ENCODE assay signal across 31 cellular contexts in the genomic region with DNA sequence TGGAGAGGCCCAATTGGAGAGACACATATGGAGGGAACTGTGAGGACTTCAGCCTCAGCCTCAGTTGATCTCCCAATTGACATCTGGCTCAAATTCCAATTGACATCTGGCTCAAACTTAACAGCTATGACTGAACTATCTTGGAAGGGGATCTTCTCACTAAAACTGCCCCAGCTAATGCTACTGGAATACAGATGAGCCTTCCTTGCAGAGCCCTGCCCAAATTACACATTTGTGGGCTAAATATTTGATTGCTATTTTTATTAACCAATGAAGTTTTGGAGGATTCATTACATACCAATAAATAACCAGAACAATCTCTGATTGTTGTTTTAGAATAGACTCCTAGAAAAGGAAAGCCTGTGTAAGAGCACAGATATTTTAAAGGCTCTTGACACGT.
"Had no signal": no experiment of that assay in that cellular context is flagged by ENCODE, and none has a peak within 500 bp of the region (broad histone marks: within the 10 kb centered on the region; RNA-seq: fewer than 3 reads in every experiment).

No MANE protein-coding gene starts in this region.

- H3K27me3 Mint-ChIP-seq: natural killer cell treated with Interleukin-12 subunit alpha and Interleukin-12 subunit beta and Interleukin-15 and Interleukin-18, amount 100 ng/mL, for 72 hours; progenitor cell of endocrine pancreas; stimulated activated memory B cell treated with anti-CD40 and anti-IgM and Interleukin-4, amounts not matched to agents 10 μg/mL and 1 μg/mL and 100 μg/mL, for 72 hours; stimulated activated naive CD8-positive, alpha-beta T cell treated with anti-CD3 and anti-CD28 coated beads, Interleukin-15, amount 100 ng/mL, for 72 hours had no signal

- DNase-seq: naive thymus-derived CD8-positive, alpha-beta T cell; occipital lobe; ovary; posterior cingulate gyrus; psoas muscle; right cardiac atrium; spleen; stimulated activated CD4-positive, alpha-beta T cell treated with anti-CD3 and anti-CD28 coated beads, Interleukin-12 subunit alpha, Interleukin-12 subunit beta, amount 100 ng/mL, for 4 hours; stimulated activated CD4-positive, alpha-beta T cell treated with anti-CD3 and anti-CD28 coated beads, Interleukin-1b, Interleukin-23, amount 100 ng/mL, for 48 hours; stimulated activated CD4-positive, alpha-beta T cell treated with anti-CD3 and anti-CD28 coated beads, Interleukin-4, amount 100 ng/mL, for 1 hour; stimulated activated CD4-positive, alpha-beta T cell treated with anti-CD3 and anti-CD28 coated beads, Interleukin-4, amount 100 ng/mL, for 4 hours; stimulated activated CD8-positive, alpha-beta memory T cell treated with anti-CD3 and anti-CD28 coated beads, Interleukin-4, amount 100 ng/mL, for 48 hours; stimulated activated naive CD4-positive, alpha-beta T cell; stimulated activated naive CD8-positive, alpha-beta T cell treated with anti-CD3 and anti-CD28 coated beads, Interleukin-15, amount 100 ng/mL, for 72 hours; stimulated activated naive CD8-positive, alpha-beta T cell treated with anti-CD3 and anti-CD28 coated beads, Interleukin-15, Interleukin-2, amounts not matched to agents 100 U/mL and 50 U/mL, for 24 hours; substantia nigra; thyroid gland; trophoblast cell; upper lobe of left lung had no signal

- H3K9ac ChIP-seq: neural progenitor cell, parathyroid adenoma had no signal

- H3K9me3 ChIP-seq: ovary, suprapubic skin, thyroid gland, vagina had no signal

- H3K27ac ChIP-seq: neural progenitor cell, ovary, parathyroid adenoma, psoas muscle, skin epidermis, spleen, suprapubic skin, thoracic aorta, thyroid gland, tibial nerve, upper lobe of left lung, vagina had no signal

- H3K4me3 Mint-ChIP-seq: naive thymus-derived CD8-positive, alpha-beta T cell; natural killer cell treated with Interleukin-12 subunit alpha and Interleukin-12 subunit beta and Interleukin-15 and Interleukin-18, amount 100 ng/mL, for 72 hours; neural progenitor cell; stimulated activated memory B cell treated with anti-CD40 and anti-IgM and Interleukin-4, amounts not matched to agents 10 μg/mL and 1 μg/mL and 100 μg/mL, for 72 hours; stimulated activated naive CD8-positive, alpha-beta T cell treated with anti-CD3 and anti-CD28 coated beads, Interleukin-15, amount 100 ng/mL, for 72 hours had no signal

- H3K27ac Mint-ChIP-seq: naive thymus-derived CD8-positive, alpha-beta T cell; natural killer cell treated with Interleukin-12 subunit alpha and Interleukin-12 subunit beta and Interleukin-15 and Interleukin-18, amount 100 ng/mL, for 72 hours; neural progenitor cell; progenitor cell of endocrine pancreas; stimulated activated memory B cell treated with anti-CD40 and anti-IgM and Interleukin-4, amounts not matched to agents 10 μg/mL and 1 μg/mL and 100 μg/mL, for 72 hours; stimulated activated naive CD8-positive, alpha-beta T cell treated with anti-CD3 and anti-CD28 coated beads, Interleukin-15, amount 100 ng/mL, for 72 hours had no signal

- ATAC-seq: naive thymus-derived CD8-positive, alpha-beta T cell; natural killer cell treated with Interleukin-12 subunit alpha and Interleukin-12 subunit beta and Interleukin-15 and Interleukin-18, amount 100 ng/mL, for 72 hours; psoas muscle; right cardiac atrium; sciatic nerve; stimulated activated memory B cell treated with anti-CD40 and anti-IgM and Interleukin-4, amounts not matched to agents 10 μg/mL and 1 μg/mL and 100 μg/mL, for 72 hours; stimulated activated naive CD8-positive, alpha-beta T cell treated with anti-CD3 and anti-CD28 coated beads, Interleukin-15, amount 100 ng/mL, for 72 hours; stimulated activated naive CD8-positive, alpha-beta T cell treated with anti-CD3 and anti-CD28 coated beads, Interleukin-15, Interleukin-2, amounts not matched to agents 100 U/mL and 50 U/mL, for 24 hours had no signal

- H3K27me3 ChIP-seq: neural progenitor cell, ovary, spleen, suprapubic skin, thyroid gland, tibial nerve, vagina had no signal

- H3K4me2 ChIP-seq: neural progenitor cell, smooth muscle cell had no signal

- H3K36me3 Mint-ChIP-seq: naive thymus-derived CD8-positive, alpha-beta T cell; natural killer cell treated with Interleukin-12 subunit alpha and Interleukin-12 subunit beta and Interleukin-15 and Interleukin-18, amount 100 ng/mL, for 72 hours; neural progenitor cell; stimulated activated memory B cell treated with anti-CD40 and anti-IgM and Interleukin-4, amounts not matched to agents 10 μg/mL and 1 μg/mL and 100 μg/mL, for 72 hours had no signal

- H3K79me2 ChIP-seq: parathyroid adenoma had no signal

- H2AFZ ChIP-seq: neural progenitor cell, parathyroid adenoma had no signal

- H3K4me1 Mint-ChIP-seq: naive thymus-derived CD8-positive, alpha-beta T cell; neural progenitor cell; stimulated activated memory B cell treated with anti-CD40 and anti-IgM and Interleukin-4, amounts not matched to agents 10 μg/mL and 1 μg/mL and 100 μg/mL, for 72 hours; stimulated activated naive CD8-positive, alpha-beta T cell treated with anti-CD3 and anti-CD28 coated beads, Interleukin-15, amount 100 ng/mL, for 72 hours had no signal

- H3K36me3 ChIP-seq: neural progenitor cell, ovary, spleen, suprapubic skin, thoracic aorta, thyroid gland, tibial nerve, upper lobe of left lung, vagina had no signal

- H3K4me1 ChIP-seq: neural progenitor cell, parathyroid adenoma, psoas muscle, spleen, suprapubic skin, thyroid gland, tibial nerve, upper lobe of left lung, vagina had no signal

- H3K4me3 ChIP-seq: neural progenitor cell, ovary, psoas muscle, skin epidermis, smooth muscle cell, spleen, suprapubic skin, thoracic aorta, thyroid gland, tibial nerve, upper lobe of left lung, vagina had no signal
